ENCODE assay signal across 2 cellular contexts in genomic region chr19:45597425-45598111, GRCh38.
TF ChIP-seq lines count a peak whose summit lies in the region.

No MANE protein-coding gene starts in this region.

TF ChIP-seq in IMR-90, 13 proteins besides CTCF, POLR2A, EP300 and RAD21:
- no peak for TF ChIP-seq ELK1 (IDR thresholded peaks at IDR 0.05; ENCODE audit: borderline replicate concordance, low read depth, low read length)
- no peak for TF ChIP-seq CHD1 (IDR thresholded peaks at IDR 0.05; ENCODE audit: low read depth, low read length)
- no peak for TF ChIP-seq MAFK (IDR thresholded peaks at IDR 0.05; ENCODE audit: low read depth, low read length)
- no peak for TF ChIP-seq NFE2L2 (IDR thresholded peaks at IDR 0.05; ENCODE audit: low read depth, low read length)
- no peak for TF ChIP-seq MXI1 (IDR thresholded peaks at IDR 0.05; ENCODE audit: borderline replicate concordance, low read depth, low read length)
- TF ChIP-seq CEBPB (IDR thresholded peaks at IDR 0.05; ENCODE audit: low read depth, low read length) = no peak
- no peak for TF ChIP-seq RFX5 (IDR thresholded peaks at IDR 0.05; ENCODE audit: low read depth, low read length)
- TF ChIP-seq USF2 (IDR thresholded peaks at IDR 0.05; ENCODE audit: low read depth, low read length) = no peak

TF ChIP-seq in endothelial cell of umbilical vein, 7 proteins besides CTCF, POLR2A, EP300 and RAD21:
- TF ChIP-seq EZH2 (IDR thresholded peaks at IDR 0.05; ENCODE audit: borderline replicate concordance, low read depth, low read length, severe bottlenecking) (no peak), MAX (IDR thresholded peaks at IDR 0.05; ENCODE audit: insufficient read depth, insufficient read length) (no peak), FOS (IDR thresholded peaks at IDR 0.05; ENCODE audit: borderline replicate concordance, insufficient read depth, low read length) (no peak), GATA2 (IDR thresholded peaks at IDR 0.05; ENCODE audit: insufficient read depth, insufficient read length, low read depth, low read length) (no peak), POLR2AphosphoS5 (IDR thresholded peaks at IDR 0.05; ENCODE audit: insufficient read depth, low read depth, low read length) (no peak), JUN (IDR thresholded peaks at IDR 0.05; ENCODE audit: borderline replicate concordance, insufficient read depth, insufficient read length, low read depth) (no peak), MYC (IDR thresholded peaks at IDR 0.05; ENCODE audit: low read depth, low read length) (no peak)
TF ChIP-seq in endothelial cell of umbilical vein: peak in this region for 0.
